In genomic region chr17:74738051-74738996, GRCh38 we compare ENCODE assay signal across 10 cellular contexts. TPM values are rescaled to one million over a fixed set of nuclear protein-coding genes. Genes with fewer than 3 reads are reported as not detected.
A peak's percentile ranks its signal among the peaks of the same experiment; 100 is the strongest.
DNase-seq lines count a peak whose midpoint lies in the region; ATAC-seq and TF ChIP-seq lines count a peak whose summit lies in the region.
"Had no signal": no experiment of that assay in that cellular context is flagged by ENCODE, and none has a peak within 500 bp of the region (broad histone marks: within the 10 kb centered on the region; RNA-seq: fewer than 3 reads in every experiment).

No MANE protein-coding gene starts in this region.

- H3K9me3 ChIP-seq in mucosa of rectum (ENCODE audit: control insufficient read depth in 2 of 2, low read length in 2 of 2) = no peaks in the 10 kb centered on the region
- H3K9me3 ChIP-seq in upper lobe of right lung = no peaks in the 10 kb centered on the region
- H3K9me3 ChIP-seq: pancreas had no signal

- no peaks in the 10 kb centered on the region for H3K27me3 Mint-ChIP-seq in activated naive CD4-positive, alpha-beta T cell treated with anti-CD3 and anti-CD28 coated beads, Interleukin-2, amount 50 U/mL, for 24 hours

- H3K4me3 Mint-ChIP-seq in activated naive CD4-positive, alpha-beta T cell treated with anti-CD3 and anti-CD28 coated beads, Interleukin-2, amount 50 U/mL, for 24 hours = peak overlapping the region; percentile 88

- H3K27ac ChIP-seq in mucosa of rectum (ENCODE audit: low read depth in 2 of 2, low read length in 2 of 2) (peak overlapping the region; percentile 57 to 79), upper lobe of right lung (peak overlapping the region; percentile 42)
- H3K27ac ChIP-seq: pancreas had no signal

- intact Hi-C loops in upper lobe of right lung (cut with DNase I) = no loop called here

- H3K9ac ChIP-seq in mucosa of rectum (ENCODE audit: low read depth in 1 of 2, low read length in 2 of 2) = peak overlapping the region; percentile 47 to 50

- H3K27ac Mint-ChIP-seq in activated naive CD4-positive, alpha-beta T cell treated with anti-CD3 and anti-CD28 coated beads, Interleukin-2, amount 50 U/mL, for 24 hours = peak overlapping the region; percentile 19

- TF ChIP-seq CTCF in GM12875 (IDR thresholded peaks at IDR 0.05; ENCODE audit: borderline replicate concordance, insufficient read depth, low read depth, low read length) (no peak), upper lobe of right lung (IDR thresholded peaks at IDR 0.05) (no peak)

- H3K9me3 Mint-ChIP-seq in activated naive CD4-positive, alpha-beta T cell treated with anti-CD3 and anti-CD28 coated beads, Interleukin-2, amount 50 U/mL, for 24 hours = no peaks in the 10 kb centered on the region

- no peaks in the 10 kb centered on the region for H3K36me3 Mint-ChIP-seq in activated naive CD4-positive, alpha-beta T cell treated with anti-CD3 and anti-CD28 coated beads, Interleukin-2, amount 50 U/mL, for 24 hours

- H3K4me3 ChIP-seq in GM12875 (ENCODE audit: low read depth, low read length) = peak overlapping the region; percentile 52
- H3K4me3 ChIP-seq in mucosa of rectum (ENCODE audit: low read length in 2 of 2) = peak overlapping the region; percentile 65 to 74
- peak overlapping the region; percentile 45 for H3K4me3 ChIP-seq in upper lobe of right lung

- H3K36me3 ChIP-seq in mucosa of rectum (ENCODE audit: control insufficient read depth in 2 of 2, insufficient read depth in 2 of 2, low read length in 2 of 2) (no peaks in the 10 kb centered on the region), upper lobe of right lung (no peaks in the 10 kb centered on the region)
- H3K36me3 ChIP-seq: pancreas had no signal

- peaks cover 21 to 34% of the 10 kb centered on the region in 2 donors for H3K4me1 ChIP-seq in mucosa of rectum (ENCODE audit: control insufficient read depth in 2 of 2, insufficient read depth in 2 of 2, low read length in 2 of 2)
- H3K4me1 ChIP-seq in upper lobe of right lung = peaks cover 43% of the 10 kb centered on the region

- peak; percentile 44 for ATAC-seq in HG02759 (IDR thresholded peaks at IDR 0.05; ENCODE audit: unreplicated experiment)
- ATAC-seq in SK-N-SH treated with all-trans-retinoic acid at 6 μM for 48 hours = peak; percentile 4; the same call in 2 of the 3 replicates
- peak; percentile 48 for ATAC-seq in upper lobe of right lung
- no peak for ATAC-seq in HG03039 (IDR thresholded peaks at IDR 0.05; ENCODE audit: unreplicated experiment)
- ATAC-seq in HG02973 (IDR thresholded peaks at IDR 0.05; ENCODE audit: unreplicated experiment) = no peak

- H3K27me3 ChIP-seq in mucosa of rectum (ENCODE audit: control insufficient read depth in 2 of 2, insufficient read depth in 2 of 2, low read length in 2 of 2) (peaks cover 10 to 17% of the 10 kb centered on the region in 2 donors), upper lobe of right lung (peaks cover 29% of the 10 kb centered on the region)

- no peak for DNase-seq in upper lobe of right lung
- DNase-seq: pancreas had no signal

- H3K4me1 Mint-ChIP-seq in activated naive CD4-positive, alpha-beta T cell treated with anti-CD3 and anti-CD28 coated beads, Interleukin-2, amount 50 U/mL, for 24 hours = peaks cover 70% of the 10 kb centered on the region

TF ChIP-seq in SK-N-SH treated with all-trans-retinoic acid at 6 μM for 48 hours, 23 proteins besides CTCF, POLR2A, EP300 and RAD21:
- TF ChIP-seq ESRRG (CRISPR knock-in tag; IDR thresholded peaks at IDR 0.05) (no peak), ZFP3 (CRISPR knock-in tag; IDR thresholded peaks at IDR 0.05) (no peak), GLIS3 (CRISPR knock-in tag; IDR thresholded peaks at IDR 0.05) (no peak), CSRNP3 (CRISPR knock-in tag; IDR thresholded peaks at IDR 0.05) (no peak), TSHZ2 (CRISPR knock-in tag; IDR thresholded peaks at IDR 0.05) (no peak), ZC3H10 (CRISPR knock-in tag; IDR thresholded peaks at IDR 0.05) (no peak), ZFP30 (CRISPR knock-in tag; IDR thresholded peaks at IDR 0.05) (no peak), PATZ1 (CRISPR knock-in tag; IDR thresholded peaks at IDR 0.05; ENCODE audit: borderline replicate concordance) (no peak)
TF ChIP-seq in SK-N-SH treated with all-trans-retinoic acid at 6 μM for 48 hours: peak in this region for 0.

RNA-seq across cellular contexts. Expression of gene RAB37, which starts 1.3 kb away (rescaled TPM):
- total RNA-seq in upper lobe of right lung = 6.8 TPM
- total RNA-seq: M059J had no signal

RNA-seq across cellular contexts. Expression of gene NHERF1, which starts 10.1 kb away (rescaled TPM):
- 28.4 TPM for total RNA-seq in upper lobe of right lung

RNA-seq across cellular contexts. Expression of gene CD300LF, which starts 25.6 kb away (rescaled TPM):
- total RNA-seq in upper lobe of right lung = 38.0 TPM
- total RNA-seq: M059J had no signal

RNA-seq across cellular contexts. Expression of gene NAT9, which starts 37.8 kb away (rescaled TPM):
- total RNA-seq in upper lobe of right lung = 40.8 TPM

Comparison
In these comparisons a context has a peak if more than half of its experiments do, and no peak if none do; other contexts are left out.
1. ATAC-seq: peak in HG02759 (single experiment), SK-N-SH treated with all-trans-retinoic acid at 6 μM for 48 hours (single experiment) and upper lobe of right lung (single experiment); none in HG03039 (single experiment) and HG02973 (single experiment).
2. Peak in every context shown above with its lines, with median percentiles within 50 percentile points of each other: H3K4me3 ChIP-seq.